10 cellular contexts compared by ENCODE assay signal in the genomic region with DNA sequence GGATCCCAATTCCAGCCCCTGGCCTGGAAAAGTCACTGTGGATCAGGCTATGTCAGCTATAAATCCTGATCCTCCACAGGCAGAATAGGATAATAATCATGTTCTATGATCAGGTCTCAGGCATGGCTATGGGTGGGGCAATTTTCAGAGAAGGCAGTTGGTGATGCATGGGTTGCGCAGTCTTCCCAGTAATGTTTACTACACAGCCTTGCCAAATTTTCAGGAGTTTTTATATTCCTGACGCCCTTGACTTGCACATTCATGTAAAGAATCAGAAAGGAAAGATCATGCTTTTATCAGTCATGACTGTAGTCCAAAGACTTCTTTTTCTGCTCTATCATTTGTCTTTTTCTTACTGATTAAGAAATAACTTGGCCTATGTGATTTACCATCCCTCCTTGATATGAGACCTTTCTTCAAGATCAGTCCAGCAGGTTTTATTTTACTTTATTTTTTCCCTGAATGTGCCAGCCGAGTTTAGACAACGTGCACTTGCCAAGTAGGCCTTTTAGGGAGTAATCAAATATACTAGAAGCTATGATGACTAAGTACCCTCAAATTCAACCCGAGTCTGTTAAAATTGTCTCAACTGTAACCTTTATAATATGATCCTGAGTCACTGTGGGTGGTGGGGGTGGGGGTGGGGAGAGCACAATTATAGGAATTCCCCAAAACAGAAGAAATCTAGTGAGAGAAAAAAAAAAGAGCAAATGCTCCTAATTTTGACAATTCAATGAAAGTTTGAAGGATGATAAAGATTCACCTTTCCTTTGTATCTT. TPM values are rescaled to one million over a fixed set of nuclear protein-coding genes. Genes with fewer than 3 reads are reported as not detected.
A peak's percentile ranks its signal among the peaks of the same experiment; 100 is the strongest.
DNase-seq lines count a peak whose midpoint lies in the region; ATAC-seq and TF ChIP-seq lines count a peak whose summit lies in the region.
"Had no signal": no experiment of that assay in that cellular context is flagged by ENCODE, and none has a peak within 500 bp of the region (broad histone marks: within the 10 kb centered on the region; RNA-seq: fewer than 3 reads in every experiment).

No MANE protein-coding gene starts in this region.

- H3K27ac Mint-ChIP-seq in Calu3 (ENCODE audit: unreplicated experiment): peak overlapping the region; percentile 13

- no peaks in the 10 kb centered on the region for H3K27me3 Mint-ChIP-seq in Calu3 (ENCODE audit: unreplicated experiment)
- H3K27me3 Mint-ChIP-seq: central memory CD8-positive, alpha-beta T cell had no signal

- ATAC-seq in GM21526 (IDR thresholded peaks at IDR 0.05; ENCODE audit: low FRiP score, unreplicated experiment) (no peak), GM19328 (IDR thresholded peaks at IDR 0.05; ENCODE audit: unreplicated experiment) (no peak)
- ATAC-seq: GM12878 had no signal

- H3K4me3 Mint-ChIP-seq in Calu3 (ENCODE audit: low read depth, unreplicated experiment): no peak overlapping the region
- H3K4me3 Mint-ChIP-seq: central memory CD8-positive, alpha-beta T cell had no signal

- no TSS peak for BruUV-seq in Calu3 (replicated peaks; lab: Mats Ljungman, UMichigan)

- CTCF ChIA-PET in Calu3 (lab: Charles Lee): interaction anchor here (0.5 to 1.5 kb wide), 4 partner anchors 13 to 1270 kb away, joined by 4 to 6 read pairs (median 5); a partner anchor contains a TSS

- H3K36me3 Mint-ChIP-seq in Calu3 (ENCODE audit: insufficient read depth, unreplicated experiment): no peaks in the 10 kb centered on the region

- H3K4me3 ChIP-seq in epithelial cell of esophagus (ENCODE audit: low read length): no peak overlapping the region
- H3K4me3 ChIP-seq: GM12878 had no signal

- peaks cover 65% of the 10 kb centered on the region for H3K4me1 Mint-ChIP-seq in Calu3 (ENCODE audit: low read depth, unreplicated experiment)
- H3K4me1 Mint-ChIP-seq: central memory CD8-positive, alpha-beta T cell had no signal

- no peaks in the 10 kb centered on the region for H3K9me3 Mint-ChIP-seq in Calu3 (ENCODE audit: low read depth, unreplicated experiment)
- H3K9me3 Mint-ChIP-seq: central memory CD8-positive, alpha-beta T cell had no signal

- no peak for TF ChIP-seq CTCF in Calu3 (IDR thresholded peaks at IDR 0.05; ENCODE audit: unreplicated experiment)
- no peak for TF ChIP-seq CTCF in epithelial cell of esophagus (IDR thresholded peaks at IDR 0.05; ENCODE audit: insufficient read depth, low read depth, low read length, missing control alignments)

- DNase-seq in Calu3: no peak
- peak; percentile 58 for DNase-seq in NOMO-1 treated with DMSO at 0.1 percent for 48 hours (lab: John Stamatoyannopoulos, UW; ENCODE audit: unreplicated experiment)
- peak; percentile 78 for DNase-seq in epithelial cell of esophagus (ENCODE audit: low read depth)
- DNase-seq in renal cortical epithelial cell (ENCODE audit: low read depth): peak; percentile 86
- DNase-seq in NCI-H446 treated with DMSO at 0.1 percent for 48 hours (lab: John Stamatoyannopoulos, UW): no peak
- DNase-seq in HuH-7.5 (ENCODE audit: low spot score): no peak

- intact Hi-C loops in Calu3 (cut with micrococcal nuclease; ENCODE audit: unreplicated experiment): loop anchor here (2.0 kb wide), 1 partner anchor 33 kb away; a partner anchor contains a TSS

RNA-seq across cellular contexts. Expression of a gene that starts 31.9 kb away (rescaled TPM):
- 30.6 and 31.9 TPM in 2 replicates for total RNA-seq in Calu3 (2022)
- 27.7 and 32.1 TPM in 2 replicates for total RNA-seq in renal cortical epithelial cell

Comparison
In these comparisons a context has a peak if more than half of its experiments do, and no peak if none do; other contexts are left out.
1. DNase-seq: peak in NOMO-1 treated with DMSO at 0.1 percent for 48 hours (single experiment), epithelial cell of esophagus (single experiment) and renal cortical epithelial cell (single experiment); none in Calu3 (single experiment), NCI-H446 treated with DMSO at 0.1 percent for 48 hours (single experiment) and HuH-7.5 (single experiment).